Comparison of ENCODE assay signal across 8 cellular contexts in genomic region chr7:55255501-55256445, GRCh38.
DNase-seq lines count a peak whose midpoint lies in the region; ATAC-seq and TF ChIP-seq lines count a peak whose summit lies in the region.

No MANE protein-coding gene starts in this region.

- POLR2A ChIA-PET in AG04450 (lab: Yijun Ruan, JAX) = interaction anchor here (0.7 to 1.9 kb wide), 9 partner anchors 41 to 509 kb away, joined by 3 to 7 read pairs (median 4); partner anchors contain the start of genes EGFR and SEC61G

- peak overlapping the region; percentile 47 for H3K27ac ChIP-seq in AG04450 (ENCODE audit: low read depth, low read length)
- H3K27ac ChIP-seq in dorsolateral prefrontal cortex = peak overlapping the region in 17 of 59 donors; percentile 6 to 83 (median 52)
- no peak overlapping the region for H3K27ac ChIP-seq in lower lobe of right lung

- CTCF ChIA-PET in AG04450 (lab: Charles Lee) = interaction anchor here (0.6 to 5.7 kb wide), 102 partner anchors 10 to 512 kb away, joined by 3 to 360 read pairs (median 6); partner anchors contain the start of genes EGFR and SEC61G

- H3K27me3 ChIP-seq in AG04450 (ENCODE audit: control insufficient read depth, insufficient read depth, low read length) = peaks cover 3% of the 10 kb centered on the region
- H3K27me3 ChIP-seq in dorsolateral prefrontal cortex = peaks cover 0 to 29% (median 0%) of the 10 kb centered on the region in 45 donors
- peaks cover 17% of the 10 kb centered on the region for H3K27me3 ChIP-seq in lower lobe of right lung (ENCODE audit: low read depth)

- peak; percentile 76 for ATAC-seq in GM18520 (IDR thresholded peaks at IDR 0.05; ENCODE audit: unreplicated experiment)
- peak; percentile 86 for ATAC-seq in HG03066 (IDR thresholded peaks at IDR 0.05; ENCODE audit: low read depth, unreplicated experiment)
- ATAC-seq in lower lobe of right lung = peak; percentile 96

- DNase-seq in AG04450 (ENCODE audit: low read depth, low spot score) (peak; percentile 32), NCI-H345 (lab: John Stamatoyannopoulos, UW) (peak; percentile 82), dorsolateral prefrontal cortex (peak; percentile 68 to 89 (median 78)), lower lobe of right lung (peak; percentile 81)
- DNase-seq in activated CD4-positive, alpha-beta T cell treated with anti-CD3 and anti-CD28 coated beads, Interleukin-2, amount 50 U/mL, for 24 hours (ENCODE audit: low read depth in 1 of 2, low spot score in 1 of 2) = peak; percentile 52 to 57
- peak in 2 of 3 donors; percentile 45 to 66 for DNase-seq in stimulated activated CD4-positive, alpha-beta T cell treated with anti-CD3 and anti-CD28 coated beads, TNF-alpha, amount 100 ng/mL, for 1 hour (ENCODE audit: low read depth in 3 of 3, low spot score in 1 of 3)

- H3K36me3 ChIP-seq in lower lobe of right lung = no peaks in the 10 kb centered on the region

- intact Hi-C loops in dorsolateral prefrontal cortex (cut with DNase I) = loop anchor here (1.0 to 10.0 kb wide), 4 partner anchors 111 to 481 kb away; no protein-coding TSS in a partner anchor
- intact Hi-C loops in lower lobe of right lung (cut with DNase I) = loop anchor here (10.0 kb wide), 1 partner anchor 481 kb away; no protein-coding TSS in a partner anchor

- H3K4me3 ChIP-seq in AG04450 (ENCODE audit: low read depth, low read length) (peak overlapping the region; percentile 70), dorsolateral prefrontal cortex (peak overlapping the region; percentile 45 to 93 (median 70)), lower lobe of right lung (peak overlapping the region; percentile 78)

- TF ChIP-seq CTCF in AG04450 (IDR thresholded peaks at IDR 0.05; ENCODE audit: low read depth, low read length) (peak; percentile 80), dorsolateral prefrontal cortex (IDR thresholded peaks at IDR 0.05 in 54 of 56, conservative IDR thresholded peaks at IDR 0.05 in 2 of 56; ENCODE audit: low read depth in 1 of 56, partially characterized antibody in 56 of 56) (peak; percentile 37 to 96 (median 83)), lower lobe of right lung (IDR thresholded peaks at IDR 0.05) (peak; percentile 83)

- H3K4me1 ChIP-seq in lower lobe of right lung = peaks cover 12% of the 10 kb centered on the region

- H3K9me3 ChIP-seq in AG04450 (ENCODE audit: control insufficient read depth, insufficient read depth, low read length) (no peaks in the 10 kb centered on the region; the same call in 1 of the 2 replicates), lower lobe of right lung (no peaks in the 10 kb centered on the region)

Comparison
In these comparisons a context has a peak if more than half of its experiments do, and no peak if none do; other contexts are left out.
1. DNase-seq: peak in every context shown above with its lines; median percentile 82 in NCI-H345; 81 in lower lobe of right lung; 78 in dorsolateral prefrontal cortex; 56 in stimulated activated CD4-positive, alpha-beta T cell treated with anti-CD3 and anti-CD28 coated beads, TNF-alpha, amount 100 ng/mL, for 1 hour; 54 in activated CD4-positive, alpha-beta T cell treated with anti-CD3 and anti-CD28 coated beads, Interleukin-2, amount 50 U/mL, for 24 hours; 32 in AG04450.